ENCODE assay signal across 28 cellular contexts in genomic region chr12:40597133-40597532, GRCh38.
"Had no signal": no experiment of that assay in that cellular context is flagged by ENCODE, and none has a peak within 500 bp of the region (broad histone marks: within the 10 kb centered on the region; RNA-seq: fewer than 3 reads in every experiment).

No MANE protein-coding gene starts in this region.

- H3K4me2 ChIP-seq: KMS-11 had no signal

- H3K27ac ChIP-seq: ascending aorta, body of pancreas, KMS-11, SJSA1 had no signal

- H3K4me3 ChIP-seq: ascending aorta, body of pancreas, SJSA1 had no signal

- H3K4me1 ChIP-seq: ascending aorta, body of pancreas, SJSA1 had no signal

- ATAC-seq: activated CD8-positive, alpha-beta memory T cell treated with anti-CD3 and anti-CD28 coated beads, Interleukin-2, amount 10 ng/mL, durations not matched to agents 7 days and 5 days; activated naive CD4-positive, alpha-beta T cell treated with anti-CD3 and anti-CD28 coated beads, Interleukin-2, amount 50 U/mL, for 72 hours; activated naive CD8-positive, alpha-beta T cell treated with anti-CD3 and anti-CD28 coated beads, Interleukin-2, amount 50 U/mL, for 24 hours; body of pancreas; PC-3; SK-N-SH treated with all-trans-retinoic acid at 6 μM for 48 hours; WTC11 had no signal

- DNase-seq: activated CD4-positive, alpha-beta T cell treated with anti-CD3 and anti-CD28 coated beads for 48 hours; activated CD4-positive, alpha-beta T cell treated with anti-CD3 and anti-CD28 coated beads, Interleukin-2, amount 50 U/mL, for 48 hours; activated CD4-positive, CD25-positive, alpha-beta regulatory T cell treated with anti-CD3 and anti-CD28 coated beads, Interleukin-2, amount 50 U/mL, for 72 hours; activated CD8-positive, alpha-beta memory T cell treated with anti-CD3 and anti-CD28 coated beads, Interleukin-2, amount 10 ng/mL, durations not matched to agents 7 days and 5 days; activated effector memory CD4-positive, alpha-beta T cell treated with Interleukin-2 at 50 U/mL for 16 hours; activated naive CD4-positive, alpha-beta T cell treated with Interleukin-2 at 50 U/mL for 16 hours; activated naive CD8-positive, alpha-beta T cell treated with anti-CD3 and anti-CD28 coated beads, Interleukin-2, amount 50 U/mL, for 24 hours; activated T-cell treated with anti-CD3 and anti-CD28 coated beads, Interleukin-2, amount 50 U/mL, for 24 hours; amniotic stem cell; body of pancreas; central memory CD4-positive, alpha-beta T cell; NCI-H1092; NCI-H1417; NCI-H1930; NCI-H2171; NCI-H226; NCI-H526; NCI-H774; NK-92 treated with Interleukin-12 subunit alpha and Interleukin-12 subunit beta, amount 100 ng/mL, for 24 hours; PC-3; SHP77; SW 1271 had no signal

- H3K36me3 ChIP-seq: ascending aorta, SJSA1 had no signal

- H3K9me3 ChIP-seq: ascending aorta, body of pancreas, SJSA1 had no signal

- H3K27me3 ChIP-seq: ascending aorta, body of pancreas, SJSA1 had no signal

- H3K9ac ChIP-seq: KMS-11 had no signal
